Comparison of ENCODE assay signal across 23 cellular contexts in genomic region chr1:5111581-5111980, GRCh38.
"Had no signal": no experiment of that assay in that cellular context is flagged by ENCODE, and none has a peak within 500 bp of the region (broad histone marks: within the 10 kb centered on the region; RNA-seq: fewer than 3 reads in every experiment).

No MANE protein-coding gene starts in this region.

- H3K27me3 ChIP-seq: hepatocyte, neural progenitor cell, ovary, right atrium auricular region, thyroid gland had no signal

- H2AFZ ChIP-seq: hepatocyte, neural progenitor cell had no signal

- H3K9me3 Mint-ChIP-seq: mesothelial cell of epicardium, neural progenitor cell, type B pancreatic cell had no signal

- FAIRE-seq: kidney, small intestine, urothelium cell line had no signal

- H3K4me1 Mint-ChIP-seq: memory B cell, mesothelial cell of epicardium had no signal

- H3K9me3 ChIP-seq: left ventricle myocardium inferior, lower lobe of right lung, ovary, right atrium auricular region, suprapubic skin, thyroid gland had no signal

- ATAC-seq: left cardiac atrium; lower lobe of right lung; natural killer cell treated with Interleukin-12 subunit alpha and Interleukin-12 subunit beta and Interleukin-15 and Interleukin-18, amount 100 ng/mL, for 72 hours; stimulated activated naive CD8-positive, alpha-beta T cell treated with anti-CD3 and anti-CD28 coated beads, Interleukin-15, Interleukin-2, amounts not matched to agents 100 U/mL and 50 U/mL, for 24 hours had no signal

- H3K79me2 ChIP-seq: hepatocyte had no signal

- H3K36me3 ChIP-seq: left ventricle myocardium inferior, lower lobe of right lung, neural progenitor cell, ovary, right atrium auricular region, suprapubic skin, thyroid gland had no signal

- H3K27ac Mint-ChIP-seq: endodermal cell; memory B cell; mesothelial cell of epicardium; natural killer cell treated with Interleukin-12 subunit alpha and Interleukin-12 subunit beta and Interleukin-15 and Interleukin-18, amount 100 ng/mL, for 72 hours; neural progenitor cell; type B pancreatic cell had no signal

- H3K4me3 ChIP-seq: hepatocyte, left ventricle myocardium inferior, lower lobe of right lung, neural progenitor cell, ovary, right atrium auricular region, suprapubic skin, thyroid gland had no signal

- H3K4me1 ChIP-seq: left ventricle myocardium inferior, lower lobe of right lung, right atrium auricular region, suprapubic skin, thyroid gland had no signal

- H3K27ac ChIP-seq: hepatocyte, left ventricle myocardium inferior, lower lobe of right lung, neural progenitor cell, ovary, right atrium auricular region, suprapubic skin, thyroid gland had no signal

- H3K36me3 Mint-ChIP-seq: memory B cell; mesothelial cell of epicardium; natural killer cell treated with Interleukin-12 subunit alpha and Interleukin-12 subunit beta and Interleukin-15 and Interleukin-18, amount 100 ng/mL, for 72 hours; neural progenitor cell; type B pancreatic cell had no signal

- H3K4me3 Mint-ChIP-seq: endodermal cell; memory B cell; mesothelial cell of epicardium; natural killer cell treated with Interleukin-12 subunit alpha and Interleukin-12 subunit beta and Interleukin-15 and Interleukin-18, amount 100 ng/mL, for 72 hours; neural progenitor cell; type B pancreatic cell had no signal

- H3K9ac ChIP-seq: neural progenitor cell had no signal

- DNase-seq: effector CD4-positive, alpha-beta T cell; endodermal cell; foreskin melanocyte; head of caudate nucleus; kidney; left cardiac atrium; left ventricle myocardium inferior; lower lobe of right lung; nucleus accumbens; ovary; small intestine; stimulated activated CD4-positive, alpha-beta T cell treated with anti-CD3 and anti-CD28 coated beads, Interleukin-12 subunit alpha, Interleukin-12 subunit beta, amount 100 ng/mL, for 4 hours; stimulated activated naive CD8-positive, alpha-beta T cell treated with anti-CD3 and anti-CD28 coated beads, Interleukin-15, Interleukin-2, amounts not matched to agents 100 U/mL and 50 U/mL, for 24 hours; thyroid gland had no signal

- H3K4me2 ChIP-seq: hepatocyte, neural progenitor cell had no signal
